15 cellular contexts compared by ENCODE assay signal in the genomic region with DNA sequence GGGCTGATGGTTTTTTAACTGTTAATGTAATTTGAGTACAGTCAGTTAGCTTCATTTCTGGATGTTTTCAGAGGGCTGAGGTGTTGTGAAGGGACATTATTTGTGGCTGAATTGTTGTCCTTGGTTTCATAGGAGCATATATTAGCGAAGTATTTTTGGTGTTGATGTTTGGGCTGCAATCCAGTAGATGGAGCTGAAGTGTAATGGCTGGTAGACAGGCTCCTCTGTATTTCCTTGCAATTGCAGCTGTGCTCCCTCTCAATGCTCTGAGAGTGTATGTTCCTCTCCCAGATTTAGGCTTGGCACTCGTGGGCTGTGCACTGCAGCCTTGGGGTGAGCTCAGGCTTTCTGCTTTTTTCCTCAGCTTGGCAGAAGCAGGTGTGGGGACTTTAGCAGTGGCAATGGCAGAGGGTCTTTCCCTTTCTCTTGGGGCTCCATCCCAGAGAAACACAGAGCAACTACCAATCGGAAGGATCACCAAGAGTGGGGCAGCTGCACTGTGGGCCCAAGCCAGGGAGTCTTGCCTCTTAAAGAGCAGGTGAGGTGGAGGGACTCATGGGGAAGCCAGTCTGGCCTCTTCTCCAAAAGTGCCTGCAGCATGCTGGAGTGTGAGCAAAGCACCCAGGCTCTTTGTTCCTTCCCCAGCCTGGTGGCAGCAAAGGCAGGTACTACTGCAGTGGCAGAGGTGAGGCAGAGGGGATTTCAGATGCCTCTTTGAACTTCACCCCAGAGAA.
DNase-seq lines count a peak whose midpoint lies in the region; ATAC-seq and TF ChIP-seq lines count a peak whose summit lies in the region.
"Had no signal": no experiment of that assay in that cellular context is flagged by ENCODE, and none has a peak within 500 bp of the region (broad histone marks: within the 10 kb centered on the region; RNA-seq: fewer than 3 reads in every experiment).

No MANE protein-coding gene starts in this region.

- H3K4me1 ChIP-seq in BE2C, result no peaks in the 10 kb centered on the region
- H3K4me1 ChIP-seq: BLaER1 had no signal

- TF ChIP-seq CTCF in BE2C (IDR thresholded peaks at IDR 0.05; ENCODE audit: low read depth, low read length), result 0 out of 2 replicates have a peak, but pooled peaks have one; percentile 31

- H3K27ac Mint-ChIP-seq in activated T-cell treated with anti-CD3 and anti-CD28 coated beads, Interleukin-2, amount 50 U/mL, for 24 hours, result no peak overlapping the region
- H3K27ac Mint-ChIP-seq: activated B cell treated with CpG ODN at 0.5 μM for 24 hours; activated naive CD8-positive, alpha-beta T cell treated with anti-CD3 and anti-CD28 coated beads for 36 hours; stimulated activated naive CD8-positive, alpha-beta T cell treated with anti-CD3 and anti-CD28 coated beads, Interleukin-15, Interleukin-2, amounts not matched to agents 100 ng/mL and 50 ng/mL, for 24 hours had no signal

- no peak overlapping the region for H3K4me3 Mint-ChIP-seq in activated T-cell treated with anti-CD3 and anti-CD28 coated beads, Interleukin-2, amount 50 U/mL, for 24 hours
- H3K4me3 Mint-ChIP-seq: activated B cell treated with CpG ODN at 0.5 μM for 24 hours; activated naive CD8-positive, alpha-beta T cell treated with anti-CD3 and anti-CD28 coated beads for 36 hours; stimulated activated naive CD8-positive, alpha-beta T cell treated with anti-CD3 and anti-CD28 coated beads, Interleukin-15, Interleukin-2, amounts not matched to agents 100 ng/mL and 50 ng/mL, for 24 hours had no signal

- peaks cover 3% of the 10 kb centered on the region for H3K9me3 Mint-ChIP-seq in activated T-cell treated with anti-CD3 and anti-CD28 coated beads, Interleukin-2, amount 50 U/mL, for 24 hours
- H3K9me3 Mint-ChIP-seq: activated naive CD8-positive, alpha-beta T cell treated with anti-CD3 and anti-CD28 coated beads for 36 hours; stimulated activated naive CD8-positive, alpha-beta T cell treated with anti-CD3 and anti-CD28 coated beads, Interleukin-15, Interleukin-2, amounts not matched to agents 100 ng/mL and 50 ng/mL, for 24 hours had no signal

- no peaks in the 10 kb centered on the region for H3K36me3 ChIP-seq in BE2C
- H3K36me3 ChIP-seq: BLaER1 had no signal

- H3K4me1 Mint-ChIP-seq in activated T-cell treated with anti-CD3 and anti-CD28 coated beads, Interleukin-2, amount 50 U/mL, for 24 hours (ENCODE audit: low read depth), result no peaks in the 10 kb centered on the region
- H3K4me1 Mint-ChIP-seq: activated B cell treated with CpG ODN at 0.5 μM for 24 hours; activated naive CD8-positive, alpha-beta T cell treated with anti-CD3 and anti-CD28 coated beads for 36 hours had no signal

- CTCF ChIA-PET in HEK293T (lab: Yijun Ruan, JAX), result no interaction called here

- H3K27me3 Mint-ChIP-seq in activated T-cell treated with anti-CD3 and anti-CD28 coated beads, Interleukin-2, amount 50 U/mL, for 24 hours, result no peaks in the 10 kb centered on the region
- H3K27me3 Mint-ChIP-seq: activated B cell treated with CpG ODN at 0.5 μM for 24 hours; activated naive CD8-positive, alpha-beta T cell treated with anti-CD3 and anti-CD28 coated beads for 36 hours; stimulated activated naive CD8-positive, alpha-beta T cell treated with anti-CD3 and anti-CD28 coated beads, Interleukin-15, Interleukin-2, amounts not matched to agents 100 ng/mL and 50 ng/mL, for 24 hours had no signal

- DNase-seq in BE2C (no peak), NAMALWA (ENCODE audit: low spot score) (peak; percentile 43), glomerular visceral epithelial cell (ENCODE audit: extremely low spot score) (peak; percentile 1), OCI-M2 (lab: John Stamatoyannopoulos, UW; ENCODE audit: unreplicated experiment) (no peak), HPDE6-E6E7 (ENCODE audit: extremely low spot score) (no peak), HEK293T (ENCODE audit: extremely low spot score) (no peak)
- DNase-seq in activated T-cell treated with anti-CD3 and anti-CD28 coated beads, Interleukin-2, amount 50 U/mL, for 24 hours, result no peak
- DNase-seq: activated B cell treated with CpG ODN at 0.5 μM for 24 hours; activated naive CD8-positive, alpha-beta T cell treated with anti-CD3 and anti-CD28 coated beads for 36 hours; NCI-H345 had no signal

- peak; percentile 56 for ATAC-seq in GM18909 (IDR thresholded peaks at IDR 0.05; ENCODE audit: poor library complexity, unreplicated experiment)

- no peaks in the 10 kb centered on the region for H3K9me3 ChIP-seq in BE2C

- H3K36me3 Mint-ChIP-seq in activated T-cell treated with anti-CD3 and anti-CD28 coated beads, Interleukin-2, amount 50 U/mL, for 24 hours (ENCODE audit: low read depth), result no peaks in the 10 kb centered on the region
- H3K36me3 Mint-ChIP-seq: activated naive CD8-positive, alpha-beta T cell treated with anti-CD3 and anti-CD28 coated beads for 36 hours had no signal

- no peaks in the 10 kb centered on the region for H3K27me3 ChIP-seq in BE2C
- H3K27me3 ChIP-seq: BLaER1 had no signal

- no peak overlapping the region for H3K4me3 ChIP-seq in BE2C (ENCODE audit: low read depth, low read length)
- H3K4me3 ChIP-seq: BLaER1, lung, skin epidermis had no signal

- POLR2A ChIA-PET in HEK293T (lab: Yijun Ruan, JAX), result no interaction called here

TF ChIP-seq in HEK293T, 16 proteins besides CTCF, POLR2A, EP300 and RAD21:
- TF ChIP-seq TARDBP (IDR thresholded peaks at IDR 0.05) (no peak), FOXK2 (IDR thresholded peaks at IDR 0.05) (no peak), LEF1 (IDR thresholded peaks at IDR 0.05; ENCODE audit: borderline replicate concordance) (no peak), ELF4 (IDR thresholded peaks at IDR 0.05) (no peak), SP1 (IDR thresholded peaks at IDR 0.05) (no peak), HDGF (IDR thresholded peaks at IDR 0.05; ENCODE audit: borderline replicate concordance) (no peak), CTBP1 (IDR thresholded peaks at IDR 0.05; ENCODE audit: borderline replicate concordance) (no peak), ARNT (IDR thresholded peaks at IDR 0.05) (no peak), NFRKB (IDR thresholded peaks at IDR 0.05) (no peak), L3MBTL2 (conservative IDR thresholded peaks at IDR 0.05) (no peak), BHLHE40 (IDR thresholded peaks at IDR 0.05; ENCODE audit: borderline replicate concordance) (no peak), FOXA1 (IDR thresholded peaks at IDR 0.05) (no peak), FOXM1 (IDR thresholded peaks at IDR 0.05; ENCODE audit: borderline replicate concordance) (no peak), ZNF384 (IDR thresholded peaks at IDR 0.05) (no peak), SUZ12 (IDR thresholded peaks at IDR 0.05) (no peak)
- TF ChIP-seq, protein P1, sequence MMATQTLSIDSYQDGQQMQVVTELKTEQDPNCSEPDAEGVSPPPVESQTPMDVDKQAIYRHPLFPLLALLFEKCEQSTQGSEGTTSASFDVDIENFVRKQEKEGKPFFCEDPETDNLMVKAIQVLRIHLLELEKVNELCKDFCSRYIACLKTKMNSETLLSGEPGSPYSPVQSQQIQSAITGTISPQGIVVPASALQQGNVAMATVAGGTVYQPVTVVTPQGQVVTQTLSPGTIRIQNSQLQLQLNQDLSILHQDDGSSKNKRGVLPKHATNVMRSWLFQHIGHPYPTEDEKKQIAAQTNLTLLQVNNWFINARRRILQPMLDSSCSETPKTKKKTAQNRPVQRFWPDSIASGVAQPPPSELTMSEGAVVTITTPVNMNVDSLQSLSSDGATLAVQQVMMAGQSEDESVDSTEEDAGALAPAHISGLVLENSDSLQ (IDR thresholded peaks at IDR 0.05), result no peak
TF ChIP-seq in HEK293T: peak in this region for 0.

Comparison
In these comparisons a context has a peak if more than half of its experiments do, and no peak if none do; other contexts are left out.
1. DNase-seq: peak in NAMALWA (single experiment) and glomerular visceral epithelial cell (single experiment); none in BE2C (single experiment), activated T-cell treated with anti-CD3 and anti-CD28 coated beads, Interleukin-2, amount 50 U/mL, for 24 hours (single experiment), OCI-M2 (single experiment), HPDE6-E6E7 (single experiment) and HEK293T (single experiment).